In the genomic region with DNA sequence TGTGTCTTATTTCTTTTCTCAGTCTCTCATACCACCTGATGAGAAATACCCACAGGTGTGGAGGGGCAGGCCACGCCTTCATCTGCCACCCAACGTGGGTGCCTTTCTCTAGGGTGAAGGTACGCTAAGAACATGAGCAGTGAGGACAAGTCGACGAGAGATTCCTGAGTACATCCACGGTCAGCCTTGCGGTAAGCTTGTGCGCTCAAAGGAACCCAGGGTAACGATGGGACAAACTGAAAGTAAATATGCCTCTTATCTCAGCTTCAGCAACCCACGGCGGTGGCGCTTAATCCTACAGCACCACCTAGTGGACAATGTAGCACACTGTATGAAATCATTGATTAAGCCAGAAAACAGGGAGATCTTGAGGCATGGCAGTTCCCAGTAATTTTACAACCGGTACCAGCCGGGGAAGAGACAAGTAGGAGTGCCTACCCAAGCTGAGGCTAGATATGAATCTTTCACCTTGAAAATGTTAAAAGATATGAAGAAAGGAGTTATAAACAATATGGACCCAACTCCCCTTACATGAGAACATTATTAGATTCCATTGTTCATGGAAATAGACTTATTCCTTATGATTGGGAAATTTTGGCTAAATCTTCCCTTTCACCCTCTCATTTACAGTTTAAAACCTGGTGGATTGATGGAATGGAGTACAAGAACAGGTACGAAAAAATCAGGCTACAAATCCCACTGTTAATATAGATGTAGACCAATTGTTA, we compare ENCODE assay signal across 8 cellular contexts.
DNase-seq lines count a peak whose midpoint lies in the region; ATAC-seq and TF ChIP-seq lines count a peak whose summit lies in the region.

No MANE protein-coding gene starts in this region.

- H3K4me1 ChIP-seq in muscle layer of colon (ENCODE audit: insufficient read depth, low read length) = peaks cover 3% of the 10 kb centered on the region

- peak; percentile 87 for DNase-seq in DMS 273 (lab: John Stamatoyannopoulos, UW; ENCODE audit: unreplicated experiment)
- DNase-seq in HFF-Myc (ENCODE audit: extremely low read depth, low read depth) = no peak
- peak; percentile 61 for DNase-seq in NCI-H748 (lab: John Stamatoyannopoulos, UW; ENCODE audit: unreplicated experiment)
- peak; percentile 25 to 29 (median 27) for DNase-seq in activated CD8-positive, alpha-beta memory T cell treated with anti-CD3 and anti-CD28 coated beads for 48 hours (ENCODE audit: low read depth in 2 of 3, low spot score in 2 of 3)
- peak; percentile 51 for DNase-seq in epithelial cell of esophagus (ENCODE audit: low read depth)
- DNase-seq in stimulated activated CD8-positive, alpha-beta memory T cell treated with anti-CD3 and anti-CD28 coated beads, Interleukin-7, amount 100 ng/mL, for 4 hours (ENCODE audit: low read depth in 2 of 2) = peak; percentile 35 to 46

- TF ChIP-seq CTCF in HFF-Myc (IDR thresholded peaks at IDR 0.05; ENCODE audit: low read depth, low read length, missing control alignments) (peak; percentile 46), epithelial cell of esophagus (IDR thresholded peaks at IDR 0.05; ENCODE audit: insufficient read depth, low read depth, low read length, missing control alignments) (peak; percentile 56)

- no peak overlapping the region for H3K9ac ChIP-seq in muscle layer of colon (ENCODE audit: low read length)

- ATAC-seq in GM18873 (IDR thresholded peaks at IDR 0.05; ENCODE audit: low FRiP score, unreplicated experiment) = no peak

- no peak overlapping the region for H3K4me3 ChIP-seq in HFF-Myc (replicated peaks; ENCODE audit: low read depth, low read length)
- no peak overlapping the region for H3K4me3 ChIP-seq in epithelial cell of esophagus (ENCODE audit: low read length)
- H3K4me3 ChIP-seq in muscle layer of colon (ENCODE audit: low read depth in 1 of 2, low read length in 2 of 2) = peak overlapping the region; percentile 33 to 57

- peak overlapping the region; percentile 9 for H3K27ac ChIP-seq in muscle layer of colon (ENCODE audit: low read depth, low read length)

- H3K36me3 ChIP-seq in muscle layer of colon (ENCODE audit: insufficient read depth, low read length) = no peaks in the 10 kb centered on the region

- no peaks in the 10 kb centered on the region for H3K27me3 ChIP-seq in muscle layer of colon (ENCODE audit: control insufficient read depth in 1 of 2, insufficient read depth in 2 of 2, low read length in 2 of 2)

- H3K9me3 ChIP-seq in muscle layer of colon (ENCODE audit: low read length) = no peaks in the 10 kb centered on the region

Comparison
In these comparisons a context has a peak if more than half of its experiments do, and no peak if none do; other contexts are left out.
1. H3K4me3 ChIP-seq: peak in muscle layer of colon (2 of 2); none in HFF-Myc (single experiment) and epithelial cell of esophagus (single experiment).